ENCODE assay signal across 12 cellular contexts in the genomic region with DNA sequence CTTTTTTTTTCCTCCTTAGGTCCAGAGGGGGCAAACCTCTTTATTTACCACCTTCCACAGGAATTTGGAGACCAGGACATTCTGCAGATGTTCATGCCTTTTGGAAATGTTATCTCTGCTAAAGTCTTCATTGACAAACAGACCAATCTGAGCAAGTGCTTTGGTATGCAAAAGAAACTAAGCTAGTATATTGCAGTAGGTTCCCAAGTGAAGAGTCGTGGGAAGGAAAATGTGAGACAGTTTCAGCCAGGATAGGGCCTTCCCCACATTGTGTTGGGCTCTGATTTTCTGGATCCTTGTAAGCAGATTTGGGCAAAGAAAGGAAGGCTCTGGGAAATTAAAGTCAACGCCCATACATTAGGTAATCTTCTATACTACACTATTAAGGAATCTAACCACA.
DNase-seq lines count a peak whose midpoint lies in the region; ATAC-seq and TF ChIP-seq lines count a peak whose summit lies in the region.
"Had no signal": no experiment of that assay in that cellular context is flagged by ENCODE, and none has a peak within 500 bp of the region (broad histone marks: within the 10 kb centered on the region; RNA-seq: fewer than 3 reads in every experiment).

No MANE protein-coding gene starts in this region.

- no peak for ATAC-seq in HG02623 (IDR thresholded peaks at IDR 0.05; ENCODE audit: unreplicated experiment)
- ATAC-seq: right cardiac atrium had no signal

- TF ChIP-seq CTCF in cardiac fibroblast (IDR thresholded peaks at IDR 0.05; ENCODE audit: low read depth, low read length) (no peak), GM20000 (IDR thresholded peaks at IDR 0.05; ENCODE audit: extremely low read depth, missing control alignments) (no peak)

- DNase-seq in AG20443 (ENCODE audit: low spot score) (peak; percentile 38), GM04503 (ENCODE audit: low read depth) (peak; percentile 8), cardiac fibroblast (ENCODE audit: low read depth in 2 of 2) (peak; percentile 39 to 68), myocyte (ENCODE audit: low read depth) (peak; percentile 36), DMS 273 (lab: John Stamatoyannopoulos, UW; ENCODE audit: unreplicated experiment) (no peak), HuH-7 (ENCODE audit: low spot score) (no peak), GM20000 (ENCODE audit: low spot score) (no peak)
- DNase-seq: COR-L47, islet precursor cell, NCI-H1417 treated with DMSO at 0.1 percent for 48 hours, right cardiac atrium had no signal

- no peak overlapping the region for H3K4me3 ChIP-seq in cardiac fibroblast (replicated peaks in 1 of 2; ENCODE audit: low read depth in 2 of 2, low read length in 2 of 2)

Comparison
In these comparisons a context has a peak if more than half of its experiments do, and no peak if none do; other contexts are left out.
1. DNase-seq: peak in AG20443 (single experiment), GM04503 (single experiment), cardiac fibroblast (2 of 2) and myocyte (single experiment); none in DMS 273 (single experiment), HuH-7 (single experiment) and GM20000 (single experiment).